ENCODE assay signal across 8 cellular contexts in genomic region chr15:73081321-73081958, GRCh38. TPM values are rescaled to one million over a fixed set of nuclear protein-coding genes. Genes with fewer than 3 reads are reported as not detected.
A peak's percentile ranks its signal among the peaks of the same experiment; 100 is the strongest.
DNase-seq lines count a peak whose midpoint lies in the region; ATAC-seq and TF ChIP-seq lines count a peak whose summit lies in the region.

No MANE protein-coding gene starts in this region.

- H3K4me3 Mint-ChIP-seq in MCF 10A (ENCODE audit: unreplicated experiment) = no peak overlapping the region
- no peak overlapping the region for H3K4me3 Mint-ChIP-seq in activated CD4-positive, alpha-beta memory T cell treated with anti-CD3 and anti-CD28 coated beads for 36 hours

- H3K27me3 Mint-ChIP-seq in MCF 10A (ENCODE audit: insufficient read depth, unreplicated experiment) = no peaks in the 10 kb centered on the region
- no peaks in the 10 kb centered on the region for H3K27me3 Mint-ChIP-seq in activated CD4-positive, alpha-beta memory T cell treated with anti-CD3 and anti-CD28 coated beads for 36 hours

- no peaks in the 10 kb centered on the region for H3K9me3 Mint-ChIP-seq in MCF 10A (ENCODE audit: unreplicated experiment)
- H3K9me3 Mint-ChIP-seq in activated CD4-positive, alpha-beta memory T cell treated with anti-CD3 and anti-CD28 coated beads for 36 hours = no peaks in the 10 kb centered on the region

- CTCF ChIA-PET in MCF 10A (lab: Yijun Ruan, JAX) = interaction anchor here (0.5 to 3.0 kb wide), 27 partner anchors 9 to 1046 kb away, joined by 3 to 17 read pairs (median 4); partner anchors contain the start of gene NEO1
- CTCF ChIA-PET in activated CD4-positive, alpha-beta memory T cell treated with anti-CD3 and anti-CD28 coated beads for 36 hours (lab: Charles Lee) = interaction anchor here (0.7 to 2.7 kb wide), 11 partner anchors 10 to 359 kb away, joined by 3 to 45 read pairs (median 4); partner anchors contain the start of gene ADPGK

- POLR2A ChIA-PET in MCF 10A (lab: Yijun Ruan, JAX) = interaction anchor here (0.6 to 1.7 kb wide), 6 partner anchors 28 to 299 kb away, joined by 3 to 5 read pairs (median 3); no protein-coding TSS in a partner anchor
- POLR2A ChIA-PET in activated CD4-positive, alpha-beta memory T cell treated with anti-CD3 and anti-CD28 coated beads for 36 hours (lab: Charles Lee) = interaction anchor here (0.7 kb wide), 1 partner anchor 115 kb away, joined by 4 read pairs; no protein-coding TSS in a partner anchor

- TF ChIP-seq CTCF in GM12872 (IDR thresholded peaks at IDR 0.05; ENCODE audit: insufficient read depth, low read depth, low read length) (peak; percentile 42), MCF 10A (IDR thresholded peaks at IDR 0.05; ENCODE audit: unreplicated experiment) (peak; percentile 77), upper lobe of right lung (IDR thresholded peaks at IDR 0.05) (peak; percentile 72)

- H3K27ac ChIP-seq in upper lobe of right lung = no peak overlapping the region

- peaks cover 4% of the 10 kb centered on the region for H3K27me3 ChIP-seq in upper lobe of right lung

- H3K36me3 ChIP-seq in upper lobe of right lung = no peaks in the 10 kb centered on the region

- no peak overlapping the region for H3K4me3 ChIP-seq in upper lobe of right lung

- H3K9me3 ChIP-seq in upper lobe of right lung = no peaks in the 10 kb centered on the region

- ATAC-seq in upper lobe of right lung (peak; percentile 68), HG03571 (IDR thresholded peaks at IDR 0.05; ENCODE audit: unreplicated experiment) (no peak)

- intact Hi-C loops in MCF 10A (cut with micrococcal nuclease) (loop anchor here (1.0 to 2.0 kb wide), 5 partner anchors 29 to 481 kb away; partner anchors contain the start of gene NEO1), upper lobe of right lung (cut with DNase I) (loop anchor here (5.0 kb wide), 1 partner anchor 284 kb away; no protein-coding TSS in a partner anchor)
- intact Hi-C loops in activated CD4-positive, alpha-beta memory T cell treated with anti-CD3 and anti-CD28 coated beads for 36 hours (cut with micrococcal nuclease) = loop anchor here (1.0 kb wide), 2 partner anchors 285 to 297 kb away; no protein-coding TSS in a partner anchor

- H3K4me1 Mint-ChIP-seq in MCF 10A (ENCODE audit: insufficient read depth, unreplicated experiment) = peaks cover 5% of the 10 kb centered on the region
- peaks cover 2% of the 10 kb centered on the region for H3K4me1 Mint-ChIP-seq in activated CD4-positive, alpha-beta memory T cell treated with anti-CD3 and anti-CD28 coated beads for 36 hours (ENCODE audit: low read depth)

- H3K36me3 Mint-ChIP-seq in MCF 10A (ENCODE audit: insufficient read depth, unreplicated experiment) = no peaks in the 10 kb centered on the region
- H3K36me3 Mint-ChIP-seq in activated CD4-positive, alpha-beta memory T cell treated with anti-CD3 and anti-CD28 coated beads for 36 hours = no peaks in the 10 kb centered on the region

- no TSS peak for BruUV-seq in MCF 10A (replicated peaks; lab: Mats Ljungman, UMichigan)

- DNase-seq in AG20443 (ENCODE audit: low spot score) = peak; percentile 29
- DNase-seq in NCI-H2227 treated with DMSO at 0.1 percent for 48 hours (lab: John Stamatoyannopoulos, UW) = peak; percentile 21
- peak; percentile 63 for DNase-seq in MCF 10A (ENCODE audit: unreplicated experiment)
- peak; percentile 77 for DNase-seq in left kidney (ENCODE audit: low read depth, low spot score)
- no peak for DNase-seq in upper lobe of right lung
- no peak for DNase-seq in activated CD4-positive, alpha-beta memory T cell treated with anti-CD3 and anti-CD28 coated beads for 36 hours

- H3K27ac Mint-ChIP-seq in MCF 10A (ENCODE audit: low read depth, unreplicated experiment) = no peak overlapping the region
- no peak overlapping the region for H3K27ac Mint-ChIP-seq in activated CD4-positive, alpha-beta memory T cell treated with anti-CD3 and anti-CD28 coated beads for 36 hours

- peaks cover 27% of the 10 kb centered on the region for H3K4me1 ChIP-seq in upper lobe of right lung

RNA-seq across cellular contexts. Expression of gene NEO1, which starts 29.2 kb away (rescaled TPM):
- 13.2 and 15.1 TPM in 2 replicates for total RNA-seq in MCF 10A (2022)
- total RNA-seq in upper lobe of right lung = 44.8 TPM
- 1 to 10 TPM; 8.3 to 9.3 TPM for total RNA-seq in activated CD4-positive, alpha-beta memory T cell treated with anti-CD3 and anti-CD28 coated beads for 36 hours

Comparison
In these comparisons a context has a peak if more than half of its experiments do, and no peak if none do; other contexts are left out.
1. DNase-seq: peak in AG20443 (single experiment), NCI-H2227 treated with DMSO at 0.1 percent for 48 hours (single experiment), MCF 10A (single experiment) and left kidney (single experiment); none in upper lobe of right lung (single experiment) and activated CD4-positive, alpha-beta memory T cell treated with anti-CD3 and anti-CD28 coated beads for 36 hours (single experiment).
2. Peak in every context shown above with its lines, with median percentiles within 50 percentile points of each other: CTCF ChIP-seq.